Comparison of ENCODE assay signal across 1 cellular context in genomic region chr6:89145962-89146747, GRCh38.
TF ChIP-seq lines count a peak whose summit lies in the region.

Gene PM20D2 (plus strand): TSS chr6:89146055. CDS start chr6:89146145, 90 bp downstream.

TF ChIP-seq in K562, 482 proteins besides CTCF, POLR2A, EP300 and RAD21 (continued from another document):
- TF ChIP-seq, protein P1, sequence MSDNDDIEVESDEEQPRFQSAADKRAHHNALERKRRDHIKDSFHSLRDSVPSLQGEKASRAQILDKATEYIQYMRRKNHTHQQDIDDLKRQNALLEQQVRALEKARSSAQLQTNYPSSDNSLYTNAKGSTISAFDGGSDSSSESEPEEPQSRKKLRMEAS (CRISPR knock-in tag; IDR thresholded peaks at IDR 0.05) = peak; percentile 33; the same call in 1 of the 2 replicates
